1 cellular context compared by ENCODE assay signal in the genomic region with DNA sequence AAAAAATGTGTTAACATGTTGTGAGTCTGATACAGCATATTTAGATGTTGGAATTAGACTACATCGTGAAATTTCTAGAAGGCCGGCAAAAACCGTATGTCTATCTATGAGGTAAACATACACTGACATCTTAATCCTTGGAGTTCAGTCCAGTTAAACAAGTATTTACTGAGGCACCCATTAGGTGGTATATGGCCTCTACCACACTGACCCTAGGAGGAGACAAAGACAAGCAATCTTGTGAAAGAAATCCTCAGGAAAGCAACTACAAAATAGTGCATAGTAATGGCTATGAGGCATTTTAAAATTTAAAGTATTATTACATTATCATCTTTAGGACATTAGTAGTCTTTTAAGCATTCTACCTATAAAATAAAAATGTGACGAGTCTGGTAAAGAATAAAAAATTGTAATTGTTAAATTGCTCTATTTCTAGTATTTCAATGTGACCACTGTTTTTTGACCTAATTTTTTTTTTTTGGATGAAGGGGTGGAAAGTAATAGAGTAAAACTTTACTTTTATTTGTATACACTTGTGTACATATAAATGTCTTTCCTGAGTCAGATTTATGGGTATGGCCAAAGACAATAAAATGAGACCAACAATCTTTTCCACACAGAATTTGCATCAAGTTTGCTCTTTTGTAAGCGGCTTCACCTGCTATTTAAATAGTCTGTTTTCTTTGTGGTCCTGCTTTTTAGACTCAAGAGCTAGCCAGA.
TF ChIP-seq lines count a peak whose summit lies in the region.

No MANE protein-coding gene starts in this region.

TF ChIP-seq in GM23338, 12 proteins besides CTCF, POLR2A, EP300 and RAD21 (continued from another document):
- no peak for TF ChIP-seq CREB1 (CRISPR knock-in tag; IDR thresholded peaks at IDR 0.05; ENCODE audit: low read depth)
- TF ChIP-seq EZH2 (IDR thresholded peaks at IDR 0.05; ENCODE audit: low read depth, unreplicated experiment) = no peak
- no peak for TF ChIP-seq EZH2phosphoT487 (IDR thresholded peaks at IDR 0.05; ENCODE audit: unreplicated experiment)
